8 cellular contexts compared by ENCODE assay signal in genomic region chr16:89828199-89828869, GRCh38. TPM values are rescaled to one million over a fixed set of nuclear protein-coding genes. Genes with fewer than 3 reads are reported as not detected.
DNase-seq lines count a peak whose midpoint lies in the region; ATAC-seq, FAIRE-seq and TF ChIP-seq lines count a peak whose summit lies in the region.

TSS of gene SPIRE2 (plus strand) at chr16:89828475. CDS start at chr16:89828551, 76 bp downstream.

- H3K4ac ChIP-seq in H1 (replicated peaks; ENCODE audit: insufficient read length, low read depth, low read length) (peak within 1 kb of the TSS; percentile 98), mesendoderm (ENCODE audit: low read depth, low read length) (no peak within 1 kb of the TSS)

- no peak within 1 kb of the TSS for H3K18ac ChIP-seq in H1 (ENCODE audit: extremely low read depth, low read length)
- H3K18ac ChIP-seq in mesendoderm (ENCODE audit: low read length): peak within 1 kb of the TSS; percentile 85

- H3K9ac ChIP-seq in H1 (replicated peaks in 1 of 4; ENCODE audit: extremely low read depth in 1 of 4, low read depth in 3 of 4, low read length in 3 of 4): peak within 1 kb of the TSS in 2 of 4 experiments; percentile 25 to 40; a peak in 3 of 7 replicates
- H3K9ac ChIP-seq in mesendoderm (ENCODE audit: low read length): peak within 1 kb of the TSS; percentile 79

- H2AFZ ChIP-seq in H1 (ENCODE audit: low read length): 0 out of 2 replicates have a peak within 1 kb of the TSS, but pooled peaks have one; percentile 50

- no peak within 1 kb of the TSS for H4K8ac ChIP-seq in H1 (ENCODE audit: extremely low read depth, insufficient read depth, low read length)
- no peak within 1 kb of the TSS for H4K8ac ChIP-seq in mesendoderm (ENCODE audit: low read depth, low read length)

- peak; percentile 54 for DNase-seq in A172 (ENCODE audit: low spot score)
- DNase-seq in GM19238 (ENCODE audit: insufficient read length, low spot score): peak; percentile 62
- peak; percentile 26 for DNase-seq in NCI-H774 (lab: John Stamatoyannopoulos, UW)
- peak; percentile 82 for DNase-seq in activated CD8-positive, alpha-beta memory T cell treated with anti-CD3 and anti-CD28 coated beads, Interleukin-2, amount 50 U/mL, for 48 hours
- peak in 1 of 2 experiments; percentile 88 for DNase-seq in H1 (ENCODE audit: low read depth in 1 of 2, low spot score in 2 of 2)
- peak; percentile 83 for DNase-seq in mesendoderm
- peak; percentile 38 for DNase-seq in stimulated activated CD8-positive, alpha-beta memory T cell treated with anti-CD3 and anti-CD28 coated beads, Interleukin-12 subunit alpha, Interleukin-12 subunit beta, amount 100 ng/mL, for 4 hours (ENCODE audit: low read depth)

- H4K5ac ChIP-seq in H1 (ENCODE audit: insufficient read length, low read depth, low read length): peak within 1 kb of the TSS; percentile 73
- no peak within 1 kb of the TSS for H4K5ac ChIP-seq in mesendoderm (ENCODE audit: low read length)

- no peaks in the 10 kb centered on the region for H3K9me3 ChIP-seq in H1 (ENCODE audit: insufficient read depth in 2 of 2, low read depth in 1 of 2, low read length in 1 of 2)

- TF ChIP-seq CTCF in H1 (IDR thresholded peaks at IDR 0.05; ENCODE audit: control extremely low read depth in 1 of 3, insufficient read depth in 1 of 3, low read depth in 1 of 3, low read length in 3 of 3): no peak

- CTCF ChIA-PET in H1 (lab: Charles Lee; ENCODE audit: partially characterized antibody): interaction anchor here (0.6 to 2.8 kb wide), 3 partner anchors 32 to 507 kb away, joined by 3 to 13 read pairs (median 3); no protein-coding TSS in a partner anchor

- peaks cover 2% of the 10 kb centered on the region; the same call in 1 of the 2 replicates for H3K79me1 ChIP-seq in H1 (ENCODE audit: low read depth, low read length)
- H3K79me1 ChIP-seq in mesendoderm (ENCODE audit: low read length): no peaks in the 10 kb centered on the region

- H3K56ac ChIP-seq in H1 (replicated peaks; ENCODE audit: insufficient read length, low read depth, low read length) (peak within 1 kb of the TSS; percentile 59), mesendoderm (ENCODE audit: low read length) (peak within 1 kb of the TSS; percentile 93)

- no peak within 1 kb of the TSS for H3K14ac ChIP-seq in H1 (ENCODE audit: insufficient read length)

- peak within 1 kb of the TSS; percentile 35; the same call in 1 of the 2 replicates for H2BK12ac ChIP-seq in H1 (ENCODE audit: low read depth, low read length)

- H3K79me2 ChIP-seq in H1 (ENCODE audit: control insufficient read depth in 1 of 2, insufficient read depth in 2 of 2, low read length in 2 of 2) (no peaks in the 10 kb centered on the region), mesendoderm (ENCODE audit: control insufficient read depth, insufficient read depth, low read length) (no peaks in the 10 kb centered on the region)

- H2AK5ac ChIP-seq in H1 (ENCODE audit: low read depth, low read length) (no peak within 1 kb of the TSS), mesendoderm (ENCODE audit: low read length) (no peak within 1 kb of the TSS)

- peaks cover 6% of the 10 kb centered on the region; the same call in 1 of the 2 replicates for H3K23me2 ChIP-seq in H1 (ENCODE audit: low read depth, low read length)

- TF ChIP-seq EP300 in H1 (IDR thresholded peaks at IDR 0.05; ENCODE audit: borderline replicate concordance in 1 of 2, low read depth in 2 of 2, low read length in 2 of 2): no peak

- H2BK20ac ChIP-seq in H1 (ENCODE audit: low read length): no peak within 1 kb of the TSS

- H3K27ac ChIP-seq in H1 (ENCODE audit: low read depth, low read length) (no peak within 1 kb of the TSS), mesendoderm (ENCODE audit: low read depth, low read length) (peak within 1 kb of the TSS; percentile 49)

- no peak for FAIRE-seq in H1 (lab: Jason Lieb, UNC)

- peaks cover 0 to 6% of the 10 kb centered on the region in 2 experiments for H4K20me1 ChIP-seq in H1 (replicated peaks in 1 of 2; ENCODE audit: control insufficient read depth in 1 of 2, insufficient read depth in 2 of 2, low read length in 2 of 2)

- H2BK15ac ChIP-seq in H1 (ENCODE audit: low read length): no peak within 1 kb of the TSS
- peak within 1 kb of the TSS; percentile 21 for H2BK15ac ChIP-seq in mesendoderm (replicated peaks; ENCODE audit: low read depth)

- H3K4me3 ChIP-seq in H1 (ENCODE audit: extremely low read depth in 1 of 4, insufficient read depth in 2 of 4, low read depth in 3 of 4, low read length in 4 of 4): peak within 1 kb of the TSS; percentile 42 to 83 (median 63)
- peak within 1 kb of the TSS; percentile 54 for H3K4me3 ChIP-seq in mesendoderm (ENCODE audit: low read length)

- no peaks in the 10 kb centered on the region for H3K36me3 ChIP-seq in H1 (ENCODE audit: control insufficient read depth in 2 of 4, insufficient read depth in 4 of 4, low read length in 3 of 4)
- no peaks in the 10 kb centered on the region for H3K36me3 ChIP-seq in mesendoderm (ENCODE audit: control insufficient read depth, insufficient read depth, low read length)

- POLR2A ChIA-PET in H1 (lab: Charles Lee; ENCODE audit: partially characterized antibody): interaction anchor here (0.7 to 4.4 kb wide), 13 partner anchors 10 to 264 kb away, joined by 3 to 34 read pairs (median 4); partner anchors contain the start of genes FANCA, TCF25 and TUBB3

- H3K23ac ChIP-seq in H1 (ENCODE audit: insufficient read length) (no peak within 1 kb of the TSS), mesendoderm (ENCODE audit: low read length) (peak within 1 kb of the TSS; percentile 24)

- H3K4me2 ChIP-seq in H1 (ENCODE audit: insufficient read depth in 1 of 2, low read depth in 2 of 2, low read length in 2 of 2) (peak within 1 kb of the TSS; percentile 73 to 90), mesendoderm (ENCODE audit: low read length) (peak within 1 kb of the TSS; percentile 88)

- H4K91ac ChIP-seq in H1 (replicated peaks; ENCODE audit: insufficient read length, low read length): no peak within 1 kb of the TSS

- peaks cover 0 to 8% (median 4%) of the 10 kb centered on the region in 4 experiments; a peak in 4 of 7 replicates for H3K4me1 ChIP-seq in H1 (replicated peaks in 1 of 4; ENCODE audit: control insufficient read depth in 3 of 4, insufficient read depth in 4 of 4, low read length in 3 of 4)
- peaks cover under 1% of the 10 kb centered on the region for H3K4me1 ChIP-seq in mesendoderm (ENCODE audit: control insufficient read depth, low read depth, low read length)

- no peak within 1 kb of the TSS for H2BK120ac ChIP-seq in H1 (replicated peaks; ENCODE audit: low read depth, low read length)
- H2BK120ac ChIP-seq in mesendoderm (ENCODE audit: low read depth, low read length): no peak within 1 kb of the TSS

- no peak for TF ChIP-seq RAD21 in H1 (IDR thresholded peaks at IDR 0.05 in 1 of 2, conservative IDR thresholded peaks at IDR 0.05 in 1 of 2; ENCODE audit: low read depth in 2 of 2, low read length in 2 of 2)

- no peaks in the 10 kb centered on the region for H3K27me3 ChIP-seq in H1 (replicated peaks in 1 of 4; ENCODE audit: control insufficient read depth in 3 of 4, extremely low read depth in 1 of 4, insufficient read depth in 3 of 4, low read length in 3 of 4)
- no peaks in the 10 kb centered on the region for H3K27me3 ChIP-seq in mesendoderm (ENCODE audit: insufficient read depth, low read length, poor library complexity)

- no peak for ATAC-seq in HG03439 (IDR thresholded peaks at IDR 0.05; ENCODE audit: unreplicated experiment)

- WGBS in H1 (ENCODE audit: extremely low coverage in 1 of 2, insufficient coverage in 1 of 2, insufficient read length in 1 of 2, insufficient replicate concordance in 2 of 2, low coverage in 1 of 2, low lambda C conversion rate in 2 of 2, missing lambda C conversion rate in 1 of 2), 2 experiments: 1% methylated on average over 18 of the region's 98 CpGs; no CpG with 5 or more reads in 1 of the 2 experiments
- no CpG with 5 or more reads among the region's 98 CpGs for WGBS in mesendoderm (ENCODE audit: extremely low coverage, insufficient coverage, low lambda C conversion rate)

- no peak for TF ChIP-seq POLR2A in H1 (IDR thresholded peaks at IDR 0.05; ENCODE audit: control extremely low read depth in 1 of 2, low read depth in 2 of 2, low read length in 2 of 2)

- peak within 1 kb of the TSS; percentile 15; the same call in 1 of the 2 replicates for H2BK5ac ChIP-seq in H1 (ENCODE audit: low read depth, low read length)
- H2BK5ac ChIP-seq in mesendoderm (ENCODE audit: low read length): no peak within 1 kb of the TSS

TF ChIP-seq in H1, 55 proteins besides CTCF, POLR2A, EP300 and RAD21 (continues in another document):
- TF ChIP-seq CTBP2 (IDR thresholded peaks at IDR 0.05; ENCODE audit: borderline replicate concordance, insufficient read depth, insufficient read length, low read length) (no peak), NRF1 (IDR thresholded peaks at IDR 0.05; ENCODE audit: low read depth, low read length) (0 out of 2 replicates have a peak, but pooled peaks have one; percentile 11), MAX (IDR thresholded peaks at IDR 0.05) (peak; percentile 31; the same call in 1 of the 2 replicates), EGR1 (IDR thresholded peaks at IDR 0.05; ENCODE audit: borderline replicate concordance, low read depth, low read length) (no peak; the same call in 1 of the 2 replicates), TAF7 (optimal IDR thresholded peaks at IDR 0.05; ENCODE audit: borderline replicate concordance, low read depth, low read length) (no peak), BCL11A (IDR thresholded peaks at IDR 0.05; ENCODE audit: low read depth in 2 of 2, low read length in 2 of 2) (no peak), SIN3A (conservative IDR thresholded peaks at IDR 0.05 in 1 of 2, IDR thresholded peaks at IDR 0.05 in 1 of 2; ENCODE audit: low read depth in 1 of 2, low read length in 2 of 2) (peak; percentile 95 to 98; a peak in 3 of 4 replicates), HDAC2 (IDR thresholded peaks at IDR 0.05; ENCODE audit: borderline replicate concordance in 1 of 2, low read depth in 2 of 2, low read length in 2 of 2) (no peak; a peak in 1 of 4 replicates)

RNA-seq across cellular contexts. Expression of gene SPIRE2, which starts in this region (rescaled TPM):
- 6.9 and 12.6 TPM in 2 replicates for total RNA-seq in A172 (2014; rRNA removed; shearing (Covaris generic))
- 12.2 and 15.4 TPM in 2 replicates for total RNA-seq in H1 (2021; fragmentation: NEBNext Ultra II Directional; extraction: Animal tissue kit (Norgen Biotek cat#: 25700))
- polyA plus RNA-seq in H1 (2011; rRNA removed): 7.4 and 10.2 TPM in 2 replicates
- 10.6 TPM for polyA plus RNA-seq in H1 (2011; cell fraction: cytosol; rRNA removed)
- 34.5 TPM for polyA plus RNA-seq in H1 (2011; cell fraction: nucleus; rRNA removed)
- 9.3 to 12.1 TPM (median 10.9 TPM) in 4 replicates for polyA plus RNA-seq in H1 (2012, experiment 1 of 2)
- polyA plus RNA-seq in H1 (2012, experiment 2 of 2): 9.6 TPM
- polyA plus RNA-seq in H1 (2013, experiment 1 of 2): 7.7 TPM
- polyA plus RNA-seq in H1 (2013, experiment 2 of 2): 6.7 TPM
- 5.5 TPM in 2 replicates for polyA minus RNA-seq in H1 (2011; rRNA and poly(A)+ RNA removed)
- 10.1 TPM for polyA minus RNA-seq in H1 (2011; cell fraction: cytosol; rRNA and poly(A)+ RNA removed)
- polyA minus RNA-seq in H1 (2011; cell fraction: nucleus; rRNA and poly(A)+ RNA removed): 9.1 TPM
- polyA plus RNA-seq in mesendoderm (2013, experiment 1 of 2): 2.6 TPM
- 2.7 TPM for polyA plus RNA-seq in mesendoderm (2013, experiment 2 of 2)
